ENCODE assay signal across 20 cellular contexts in genomic region chr9:77162366-77162765, GRCh38.
"Had no signal": no experiment of that assay in that cellular context is flagged by ENCODE, and none has a peak within 500 bp of the region (broad histone marks: within the 10 kb centered on the region; RNA-seq: fewer than 3 reads in every experiment).

No MANE protein-coding gene starts in this region.

- H3K27ac ChIP-seq: SJSA1, SK-N-MC had no signal

- H3K4me1 ChIP-seq: SJSA1 had no signal

- H3K36me3 ChIP-seq: MG63, SJSA1 had no signal

- H3K4me3 ChIP-seq: MG63, SJSA1, SK-N-MC had no signal

- H3K27me3 ChIP-seq: MG63, SJSA1 had no signal

- DNase-seq: IMR-90, Karpas-422, KG1, MG63, NCI-H1092 treated with DMSO at 0.1 percent for 48 hours, NCI-H1436, NCI-H187, NCI-H2029, NCI-H2081 treated with DMSO at 0.1 percent for 48 hours, NCI-H2171, NCI-H226, NCI-H446, NCI-H510A, NCI-H524 treated with DMSO at 0.1 percent for 48 hours, NCI-H774, RPMI8226, SIG-M5 had no signal

- H3K9me3 ChIP-seq: MG63, SJSA1 had no signal

- ATAC-seq: HepG2 had no signal
